ENCODE assay signal across 1 cellular context in the genomic region with DNA sequence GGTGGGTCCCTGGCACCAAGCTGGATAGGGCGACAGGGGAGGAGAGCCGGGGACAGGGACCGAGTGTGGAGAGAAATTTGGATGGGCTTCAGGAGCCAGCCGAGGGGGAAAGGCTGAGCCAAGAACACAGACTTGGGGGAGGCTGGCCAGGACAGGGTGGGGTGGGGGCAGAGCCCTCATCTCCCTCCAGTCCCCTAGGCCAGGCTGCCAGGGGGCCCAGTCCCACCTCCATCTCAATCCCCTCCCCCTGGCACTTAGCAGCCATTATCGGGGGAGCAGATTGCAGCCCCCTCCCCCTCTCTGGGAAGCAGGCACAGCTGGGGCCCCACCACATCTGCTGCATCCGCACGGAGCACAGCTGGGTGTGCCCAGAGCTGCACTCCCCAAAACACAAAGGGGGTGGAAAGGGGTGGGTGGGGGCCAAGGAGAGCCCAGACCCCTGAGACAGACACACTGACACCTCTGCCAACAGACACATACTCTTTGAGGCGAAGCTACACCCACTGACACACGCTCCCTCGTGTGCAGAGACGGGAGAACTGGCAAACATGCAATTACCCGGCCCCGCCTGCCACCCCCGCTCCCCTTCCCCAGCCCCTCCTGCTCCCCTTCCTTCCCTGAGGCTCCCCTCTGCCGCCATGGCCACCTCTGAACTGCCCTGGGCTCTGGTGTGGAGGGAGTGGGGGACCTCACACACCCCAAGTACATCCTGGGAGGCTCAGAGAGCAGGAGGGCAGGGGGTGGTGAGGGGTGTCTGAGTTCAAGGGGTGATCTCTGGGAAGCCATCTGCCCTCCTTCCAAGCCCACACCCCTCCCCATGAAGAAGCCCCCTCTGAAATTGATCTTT.
TF ChIP-seq lines count a peak whose summit lies in the region.

No MANE protein-coding gene starts in this region.

TF ChIP-seq in K562, 482 proteins besides CTCF, POLR2A, EP300 and RAD21:
- TF ChIP-seq DPF2 (IDR thresholded peaks at IDR 0.05), result no peak
- TF ChIP-seq SUPT5H (IDR thresholded peaks at IDR 0.05), result 0 out of 2 replicates have a peak, but pooled peaks have one; percentile 3
- no peak for TF ChIP-seq HMG20B (CRISPR knock-in tag; IDR thresholded peaks at IDR 0.05)
- peak; percentile 43; the same call in 1 of the 2 replicates for TF ChIP-seq RBFOX2 (IDR thresholded peaks at IDR 0.05; ENCODE audit: low read depth, low read length)
- TF ChIP-seq ZNF274 (IDR thresholded peaks at IDR 0.05; ENCODE audit: borderline replicate concordance, low read depth, low read length), result no peak
- peak; percentile 40 for TF ChIP-seq CBFA2T2 (conservative IDR thresholded peaks at IDR 0.05)
- no peak for TF ChIP-seq ZNF347 (CRISPR knock-in tag; IDR thresholded peaks at IDR 0.05; ENCODE audit: low read depth)
- TF ChIP-seq ZNF23 (CRISPR knock-in tag; IDR thresholded peaks at IDR 0.05), result no peak
- TF ChIP-seq NR2F6 (CRISPR knock-in tag; IDR thresholded peaks at IDR 0.05), result no peak
- peak in 1 of 3 experiments; percentile 9 for TF ChIP-seq YY1 (IDR thresholded peaks at IDR 0.05; ENCODE audit: borderline replicate concordance in 1 of 3, control insufficient read depth in 1 of 3, extremely low read depth in 1 of 3, insufficient read depth in 3 of 3, insufficient read length in 1 of 3, insufficient replicate concordance in 2 of 3, low read depth in 1 of 3, low read length in 2 of 3)
- TF ChIP-seq, protein P1, sequence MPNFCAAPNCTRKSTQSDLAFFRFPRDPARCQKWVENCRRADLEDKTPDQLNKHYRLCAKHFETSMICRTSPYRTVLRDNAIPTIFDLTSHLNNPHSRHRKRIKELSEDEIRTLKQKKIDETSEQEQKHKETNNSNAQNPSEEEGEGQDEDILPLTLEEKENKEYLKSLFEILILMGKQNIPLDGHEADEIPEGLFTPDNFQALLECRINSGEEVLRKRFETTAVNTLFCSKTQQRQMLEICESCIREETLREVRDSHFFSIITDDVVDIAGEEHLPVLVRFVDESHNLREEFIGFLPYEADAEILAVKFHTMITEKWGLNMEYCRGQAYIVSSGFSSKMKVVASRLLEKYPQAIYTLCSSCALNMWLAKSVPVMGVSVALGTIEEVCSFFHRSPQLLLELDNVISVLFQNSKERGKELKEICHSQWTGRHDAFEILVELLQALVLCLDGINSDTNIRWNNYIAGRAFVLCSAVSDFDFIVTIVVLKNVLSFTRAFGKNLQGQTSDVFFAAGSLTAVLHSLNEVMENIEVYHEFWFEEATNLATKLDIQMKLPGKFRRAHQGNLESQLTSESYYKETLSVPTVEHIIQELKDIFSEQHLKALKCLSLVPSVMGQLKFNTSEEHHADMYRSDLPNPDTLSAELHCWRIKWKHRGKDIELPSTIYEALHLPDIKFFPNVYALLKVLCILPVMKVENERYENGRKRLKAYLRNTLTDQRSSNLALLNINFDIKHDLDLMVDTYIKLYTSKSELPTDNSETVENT (CRISPR knock-in tag; IDR thresholded peaks at IDR 0.05), result no peak
- no peak for TF ChIP-seq SMARCE1 (IDR thresholded peaks at IDR 0.05)
- TF ChIP-seq HDGF (IDR thresholded peaks at IDR 0.05), result no peak
- peak; percentile 55 for TF ChIP-seq CBFA2T3 (IDR thresholded peaks at IDR 0.05)
- no peak for TF ChIP-seq BRF1 (IDR thresholded peaks at IDR 0.05; ENCODE audit: borderline replicate concordance, extremely low read depth, insufficient read length)
- TF ChIP-seq ZNF3 (CRISPR knock-in tag; IDR thresholded peaks at IDR 0.05), result no peak
- TF ChIP-seq, protein P2, sequence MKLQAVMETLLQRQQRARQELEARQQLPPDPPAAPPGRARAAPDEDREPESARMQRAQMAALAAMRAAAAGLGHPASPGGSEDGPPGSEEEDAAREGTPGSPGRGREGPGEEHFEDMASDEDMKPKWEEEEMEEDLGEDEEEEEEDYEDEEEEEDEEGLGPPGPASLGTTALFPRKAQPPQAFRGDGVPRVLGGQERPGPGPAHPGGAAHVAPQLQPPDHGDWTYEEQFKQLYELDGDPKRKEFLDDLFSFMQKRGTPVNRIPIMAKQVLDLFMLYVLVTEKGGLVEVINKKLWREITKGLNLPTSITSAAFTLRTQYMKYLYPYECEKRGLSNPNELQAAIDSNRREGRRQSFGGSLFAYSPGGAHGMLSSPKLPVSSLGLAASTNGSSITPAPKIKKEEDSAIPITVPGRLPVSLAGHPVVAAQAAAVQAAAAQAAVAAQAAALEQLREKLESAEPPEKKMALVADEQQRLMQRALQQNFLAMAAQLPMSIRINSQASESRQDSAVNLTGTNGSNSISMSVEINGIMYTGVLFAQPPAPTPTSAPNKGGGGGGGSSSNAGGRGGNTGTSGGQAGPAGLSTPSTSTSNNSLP (IDR thresholded peaks at IDR 0.05; ENCODE audit: borderline replicate concordance, low read depth, low read length), result no peak
- TF ChIP-seq, protein P3, sequence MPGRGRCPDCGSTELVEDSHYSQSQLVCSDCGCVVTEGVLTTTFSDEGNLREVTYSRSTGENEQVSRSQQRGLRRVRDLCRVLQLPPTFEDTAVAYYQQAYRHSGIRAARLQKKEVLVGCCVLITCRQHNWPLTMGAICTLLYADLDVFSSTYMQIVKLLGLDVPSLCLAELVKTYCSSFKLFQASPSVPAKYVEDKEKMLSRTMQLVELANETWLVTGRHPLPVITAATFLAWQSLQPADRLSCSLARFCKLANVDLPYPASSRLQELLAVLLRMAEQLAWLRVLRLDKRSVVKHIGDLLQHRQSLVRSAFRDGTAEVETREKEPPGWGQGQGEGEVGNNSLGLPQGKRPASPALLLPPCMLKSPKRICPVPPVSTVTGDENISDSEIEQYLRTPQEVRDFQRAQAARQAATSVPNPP (IDR thresholded peaks at IDR 0.05; ENCODE audit: borderline replicate concordance, insufficient read depth, insufficient read length), result no peak
- TF ChIP-seq SMARCA4 (IDR thresholded peaks at IDR 0.05), result no peak
- TF ChIP-seq TRIM28 (IDR thresholded peaks at IDR 0.05), result no peak
- TF ChIP-seq NFE2L1 (tag; IDR thresholded peaks at IDR 0.05; ENCODE audit: borderline replicate concordance, low read depth), result no peak
- TF ChIP-seq ZFPM2 (CRISPR knock-in tag; IDR thresholded peaks at IDR 0.05), result no peak
- TF ChIP-seq GABPB1 (CRISPR knock-in tag; IDR thresholded peaks at IDR 0.05), result no peak
- TF ChIP-seq SNIP1 (IDR thresholded peaks at IDR 0.05; ENCODE audit: low read depth), result no peak
